27 cellular contexts compared by ENCODE assay signal in the genomic region with DNA sequence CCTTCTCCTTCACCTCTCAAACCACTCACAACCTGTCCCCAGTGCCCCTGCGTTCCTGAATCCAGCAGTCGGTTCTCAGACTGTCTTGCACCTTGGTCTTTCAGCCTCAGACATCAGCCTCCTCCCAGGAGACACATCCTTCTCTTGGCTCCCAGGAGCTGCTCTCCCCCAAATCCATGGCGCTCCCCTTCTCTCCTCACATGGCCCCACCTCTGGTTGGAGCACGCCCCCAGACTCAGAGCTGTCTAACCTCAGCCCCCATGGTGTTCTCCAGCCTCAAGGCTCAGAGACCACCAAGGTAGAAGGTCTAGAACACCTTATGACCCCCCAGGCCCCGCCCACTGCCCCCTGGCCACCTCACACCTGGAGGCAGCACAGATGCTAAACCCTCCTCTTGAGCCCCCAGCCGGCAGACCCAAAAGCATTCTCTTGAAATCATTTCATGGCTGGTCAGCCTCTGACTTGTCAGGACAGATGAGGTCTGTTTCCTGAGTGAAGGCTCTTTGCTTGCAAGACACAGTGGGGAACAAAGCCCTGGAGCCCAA. TPM values are rescaled to one million over a fixed set of nuclear protein-coding genes. Genes with fewer than 3 reads are reported as not detected.
"Had no signal": no experiment of that assay in that cellular context is flagged by ENCODE, and none has a peak within 500 bp of the region (broad histone marks: within the 10 kb centered on the region; RNA-seq: fewer than 3 reads in every experiment).

No MANE protein-coding gene starts in this region.

- H3K9me3 Mint-ChIP-seq: natural killer cell treated with Interleukin-12 subunit alpha and Interleukin-12 subunit beta and Interleukin-15 and Interleukin-18, amount 100 ng/mL, for 72 hours had no signal

- H3K36me3 Mint-ChIP-seq: memory B cell; naive thymus-derived CD4-positive, alpha-beta T cell; natural killer cell treated with Interleukin-12 subunit alpha and Interleukin-12 subunit beta and Interleukin-15 and Interleukin-18, amount 100 ng/mL, for 72 hours; stimulated activated naive B cell treated with anti-CD40 and anti-IgM and Interleukin-4, amounts not matched to agents 10 μg/mL and 1 μg/mL and 100 μg/mL, for 72 hours had no signal

- H3K27ac Mint-ChIP-seq: memory B cell; naive thymus-derived CD4-positive, alpha-beta T cell; natural killer cell treated with Interleukin-12 subunit alpha and Interleukin-12 subunit beta and Interleukin-15 and Interleukin-18, amount 100 ng/mL, for 72 hours; stimulated activated naive B cell treated with anti-CD40 and anti-IgM and Interleukin-4, amounts not matched to agents 10 μg/mL and 1 μg/mL and 100 μg/mL, for 72 hours had no signal

- ATAC-seq: left colon; left lung; pancreas; psoas muscle; sciatic nerve; stimulated activated naive B cell treated with anti-CD40 and anti-IgM and Interleukin-4, amounts not matched to agents 10 μg/mL and 1 μg/mL and 100 μg/mL, for 72 hours; stimulated activated naive CD8-positive, alpha-beta T cell treated with anti-CD3 and anti-CD28 coated beads, Interleukin-15, Interleukin-2, amounts not matched to agents 100 U/mL and 50 U/mL, for 24 hours; upper lobe of right lung had no signal

- H3K4me3 Mint-ChIP-seq: memory B cell; naive thymus-derived CD4-positive, alpha-beta T cell; natural killer cell treated with Interleukin-12 subunit alpha and Interleukin-12 subunit beta and Interleukin-15 and Interleukin-18, amount 100 ng/mL, for 72 hours; stimulated activated naive B cell treated with anti-CD40 and anti-IgM and Interleukin-4, amounts not matched to agents 10 μg/mL and 1 μg/mL and 100 μg/mL, for 72 hours had no signal

- H3K4me2 ChIP-seq: hepatocyte had no signal

- H3K4me1 Mint-ChIP-seq: memory B cell; naive thymus-derived CD4-positive, alpha-beta T cell; stimulated activated naive B cell treated with anti-CD40 and anti-IgM and Interleukin-4, amounts not matched to agents 10 μg/mL and 1 μg/mL and 100 μg/mL, for 72 hours had no signal

- H3K36me3 ChIP-seq: heart left ventricle, left lung, pancreas, stomach, thyroid gland, transverse colon, upper lobe of right lung had no signal

- H3K79me2 ChIP-seq: hepatocyte had no signal

- H3K27ac ChIP-seq: heart left ventricle, hepatocyte, left lung, pancreas, psoas muscle, skin epidermis, stomach, testis, thyroid gland, transverse colon, upper lobe of right lung had no signal

- H3K27me3 ChIP-seq: hepatocyte, pancreas, testis, thyroid gland had no signal

- DNase-seq: islet precursor cell; kidney glomerular epithelial cell; left colon; midbrain; naive thymus-derived CD4-positive, alpha-beta T cell; nucleus accumbens; psoas muscle; stimulated activated CD4-positive, alpha-beta T cell treated with anti-CD3 and anti-CD28 coated beads, Interleukin-12 subunit alpha, Interleukin-12 subunit beta, amount 100 ng/mL, for 4 hours; stimulated activated CD4-positive, alpha-beta T cell treated with anti-CD3 and anti-CD28 coated beads, Interleukin-15, amount 100 ng/mL, for 24 hours; stimulated activated CD4-positive, alpha-beta T cell treated with anti-CD3 and anti-CD28 coated beads, Interleukin-2, amount 100 ng/mL, for 24 hours; stimulated activated CD4-positive, alpha-beta T cell treated with anti-CD3 and anti-CD28 coated beads, Interleukin-4, amount 100 ng/mL, for 1 hour; stimulated activated naive B cell treated with anti-CD40 and anti-IgM and Interleukin-4, amounts not matched to agents 10 μg/mL and 1 μg/mL and 100 μg/mL, for 72 hours; stimulated activated naive CD8-positive, alpha-beta T cell treated with anti-CD3 and anti-CD28 coated beads, Interleukin-15, Interleukin-2, amounts not matched to agents 100 U/mL and 50 U/mL, for 24 hours; stomach; testis; thyroid gland; transverse colon; upper lobe of right lung had no signal

- H2AFZ ChIP-seq: hepatocyte had no signal

- H3K9me3 ChIP-seq: left lung, mucosa of descending colon, pancreas, stomach, testis, thyroid gland, transverse colon, upper lobe of right lung had no signal

- H3K4me3 ChIP-seq: heart left ventricle, hepatocyte, left lung, mucosa of descending colon, pancreas, psoas muscle, skin epidermis, stomach, testis, thyroid gland, transverse colon, upper lobe of right lung had no signal

- H3K4me1 ChIP-seq: heart left ventricle, left lung, pancreas, psoas muscle, stomach, testis, thyroid gland, transverse colon, upper lobe of right lung had no signal

RNA-seq across cellular contexts. Expression of a gene that starts 47.9 kb away (rescaled TPM):
- total RNA-seq: naive thymus-derived CD4-positive, alpha-beta T cell; natural killer cell treated with Interleukin-12 subunit alpha and Interleukin-12 subunit beta and Interleukin-15 and Interleukin-18, amount 100 ng/mL, for 72 hours had no signal
- polyA plus RNA-seq: naive thymus-derived CD4-positive, alpha-beta T cell had no signal
